In genomic region chr20:21508230-21509078, GRCh38 we compare ENCODE assay signal across 19 cellular contexts. TPM values are rescaled to one million over a fixed set of nuclear protein-coding genes. Genes with fewer than 3 reads are reported as not detected.
A peak's percentile ranks its signal among the peaks of the same experiment; 100 is the strongest.
DNase-seq lines count a peak whose midpoint lies in the region; ATAC-seq and TF ChIP-seq lines count a peak whose summit lies in the region.
"Had no signal": no experiment of that assay in that cellular context is flagged by ENCODE, and none has a peak within 500 bp of the region (broad histone marks: within the 10 kb centered on the region; RNA-seq: fewer than 3 reads in every experiment).

No MANE protein-coding gene starts in this region.

- H2AFZ ChIP-seq in hepatocyte, result no peak overlapping the region
- H2AFZ ChIP-seq: PC-9 had no signal

- H3K36me3 ChIP-seq in hepatocyte (replicated peaks; ENCODE audit: insufficient read depth, low read depth), result no peaks in the 10 kb centered on the region
- no peaks in the 10 kb centered on the region for H3K36me3 ChIP-seq in heart left ventricle
- H3K36me3 ChIP-seq: upper lobe of left lung, WERI-Rb-1 had no signal

- H3K36me3 Mint-ChIP-seq in T-helper 1 cell treated with Interleukin-12 subunit alpha and Interleukin-12 subunit beta and Interleukin-4 antibody, amounts not matched to agents 30 μg/mL and 1 μg/mL, for 36 hours (ENCODE audit: low read depth), result peaks cover 3% of the 10 kb centered on the region

- intact Hi-C loops in heart left ventricle (cut with DNase I), result loop anchor here in 8 of 10 donors (5.0 to 10.0 kb wide), 4 partner anchors 646 to 674 kb away; no protein-coding TSS in a partner anchor

- TF ChIP-seq CTCF in hepatocyte (IDR thresholded peaks at IDR 0.05; ENCODE audit: poor library complexity) (no peak), heart left ventricle (IDR thresholded peaks at IDR 0.05) (no peak)

- WGBS in hepatocyte (ENCODE audit: low lambda C conversion rate, missing lambda C conversion rate), result 5% methylated on average over 37 of the region's 47 CpGs
- 2 to 4% (median 3%) methylated on average over 30 to 47 of the region's 47 CpGs for WGBS in heart left ventricle, 4 donors

- H3K27me3 ChIP-seq in hepatocyte (peaks cover 97% of the 10 kb centered on the region), heart left ventricle (peaks cover 73 to 100% (median 95%) of the 10 kb centered on the region in 9 donors)

- H3K4me2 ChIP-seq in hepatocyte, result no peak overlapping the region
- H3K4me2 ChIP-seq: PC-9 had no signal

- no peaks in the 10 kb centered on the region for H3K9me2 ChIP-seq in hepatocyte (replicated peaks; ENCODE audit: insufficient read depth)

- H3K9me3 ChIP-seq in hepatocyte (ENCODE audit: low read depth) (no peaks in the 10 kb centered on the region), heart left ventricle (no peaks in the 10 kb centered on the region)
- H3K9me3 ChIP-seq: upper lobe of left lung had no signal

- no peaks in the 10 kb centered on the region for H4K20me1 ChIP-seq in hepatocyte (ENCODE audit: insufficient read depth, poor library complexity, severe bottlenecking)

- TF ChIP-seq POLR2A in heart left ventricle (IDR thresholded peaks at IDR 0.05), result no peak
- TF ChIP-seq POLR2A in GM18505 (IDR thresholded peaks at IDR 0.05; ENCODE audit: borderline replicate concordance, extremely low read depth, insufficient read depth, insufficient read length), result no peak

- H3K4me3 ChIP-seq in hepatocyte, result no peak overlapping the region
- no peak overlapping the region for H3K4me3 ChIP-seq in heart left ventricle
- H3K4me3 ChIP-seq: PC-9, upper lobe of left lung had no signal

- no peaks in the 10 kb centered on the region for H3K9me3 Mint-ChIP-seq in T-helper 1 cell treated with Interleukin-12 subunit alpha and Interleukin-12 subunit beta and Interleukin-4 antibody, amounts not matched to agents 30 μg/mL and 1 μg/mL, for 36 hours

- H3K27ac Mint-ChIP-seq in T-helper 1 cell treated with Interleukin-12 subunit alpha and Interleukin-12 subunit beta and Interleukin-4 antibody, amounts not matched to agents 30 μg/mL and 1 μg/mL, for 36 hours, result peak overlapping the region; percentile 46

- H3K27ac ChIP-seq in hepatocyte (no peak overlapping the region), heart left ventricle (no peak overlapping the region)
- H3K27ac ChIP-seq: PC-9, upper lobe of left lung, WERI-Rb-1 had no signal

- ATAC-seq in heart left ventricle (no peak), GM18505 (IDR thresholded peaks at IDR 0.05; ENCODE audit: unreplicated experiment) (no peak)

- no peaks in the 10 kb centered on the region for H3K79me2 ChIP-seq in hepatocyte

- peak overlapping the region; percentile 32 for H3K4me3 Mint-ChIP-seq in T-helper 1 cell treated with Interleukin-12 subunit alpha and Interleukin-12 subunit beta and Interleukin-4 antibody, amounts not matched to agents 30 μg/mL and 1 μg/mL, for 36 hours

- H3K27me3 Mint-ChIP-seq in T-helper 1 cell treated with Interleukin-12 subunit alpha and Interleukin-12 subunit beta and Interleukin-4 antibody, amounts not matched to agents 30 μg/mL and 1 μg/mL, for 36 hours (ENCODE audit: low read depth), result peaks cover 83% of the 10 kb centered on the region

- peaks cover 19% of the 10 kb centered on the region for H3K4me1 ChIP-seq in hepatocyte (ENCODE audit: insufficient read depth)
- peaks cover 0 to 61% (median 45%) of the 10 kb centered on the region in 12 donors for H3K4me1 ChIP-seq in heart left ventricle

- peaks cover 21% of the 10 kb centered on the region for H3K4me1 Mint-ChIP-seq in T-helper 1 cell treated with Interleukin-12 subunit alpha and Interleukin-12 subunit beta and Interleukin-4 antibody, amounts not matched to agents 30 μg/mL and 1 μg/mL, for 36 hours (ENCODE audit: low read depth)

- no peak for DNase-seq in T-helper 1 cell
- DNase-seq in RPMI7951 (ENCODE audit: low read depth), result peak; percentile 29
- DNase-seq in globus pallidus (ENCODE audit: low spot score), result peak; percentile 98
- DNase-seq in occipital lobe (lab: John Stamatoyannopoulos, UW), result peak; percentile 80
- DNase-seq in hepatocyte (ENCODE audit: low spot score), result no peak
- DNase-seq in heart left ventricle, result no peak
- DNase-seq: 8988T, foreskin fibroblast, mesendoderm, NCI-H2029 treated with DMSO at 0.1 percent for 48 hours, NCI-H69, PC-9, WERI-Rb-1 had no signal

RNA-seq across cellular contexts. Expression of gene NKX2-2, which starts 5.4 kb away (rescaled TPM):
- total RNA-seq in RPMI7951 (2014; rRNA removed; shearing (Covaris generic)), result 0.20 TPM in 1 of 2 replicates, not detected in the other
- total RNA-seq in occipital lobe, result 0.31 TPM
- total RNA-seq in hepatocyte, result 0.33 TPM in 1 of 2 replicates, not detected in the other
- not detected in 2 replicates for polyA plus RNA-seq in hepatocyte
- under 1 TPM in 1 of 9 donors, not detected in 8; 0.19 TPM for total RNA-seq in heart left ventricle
- not detected for polyA plus RNA-seq in heart left ventricle
- total RNA-seq: bronchial epithelial cell, omental fat pad, PC-9, skeletal muscle tissue, upper lobe of left lung had no signal

Comparison
In these comparisons a context has a peak if more than half of its experiments do, and no peak if none do; other contexts are left out.
1. DNase-seq: peak in RPMI7951 (single experiment), globus pallidus (single experiment) and occipital lobe (single experiment); none in T-helper 1 cell (0 of 5), hepatocyte (single experiment) and heart left ventricle (0 of 5).